In genomic region chr11:16923987-16924386, GRCh38 we compare ENCODE assay signal across 7 cellular contexts.
DNase-seq lines count a peak whose midpoint lies in the region; ATAC-seq and TF ChIP-seq lines count a peak whose summit lies in the region.

No MANE protein-coding gene starts in this region.

- H3K9me3 Mint-ChIP-seq in stimulated activated effector memory CD8-positive, alpha-beta T cell treated with anti-CD3 and anti-CD28 coated beads, Interleukin-12 subunit alpha, Interleukin-12 subunit beta, amount 100 ng/mL, for 72 hours: no peaks in the 10 kb centered on the region

- H3K36me3 Mint-ChIP-seq in stimulated activated effector memory CD8-positive, alpha-beta T cell treated with anti-CD3 and anti-CD28 coated beads, Interleukin-12 subunit alpha, Interleukin-12 subunit beta, amount 100 ng/mL, for 72 hours: no peaks in the 10 kb centered on the region

- TF ChIP-seq CTCF in epithelial cell of esophagus (IDR thresholded peaks at IDR 0.05; ENCODE audit: insufficient read depth, low read depth, low read length, missing control alignments): no peak

- DNase-seq in epithelial cell of esophagus (ENCODE audit: low read depth): no peak
- DNase-seq in stimulated activated effector memory CD8-positive, alpha-beta T cell treated with anti-CD3 and anti-CD28 coated beads, Interleukin-12 subunit alpha, Interleukin-12 subunit beta, amount 100 ng/mL, for 72 hours (ENCODE audit: low spot score in 2 of 2): no peak
- DNase-seq in kidney tubule cell (ENCODE audit: low spot score): no peak
- no peak for DNase-seq in NCI-H1048 (lab: John Stamatoyannopoulos, UW)
- DNase-seq in cerebellum (ENCODE audit: low spot score): no peak

- peak overlapping the region; percentile 74 for H3K4me3 Mint-ChIP-seq in stimulated activated effector memory CD8-positive, alpha-beta T cell treated with anti-CD3 and anti-CD28 coated beads, Interleukin-12 subunit alpha, Interleukin-12 subunit beta, amount 100 ng/mL, for 72 hours

- H3K4me3 ChIP-seq in epithelial cell of esophagus (ENCODE audit: low read length): peak overlapping the region; percentile 53

- H3K4me1 Mint-ChIP-seq in stimulated activated effector memory CD8-positive, alpha-beta T cell treated with anti-CD3 and anti-CD28 coated beads, Interleukin-12 subunit alpha, Interleukin-12 subunit beta, amount 100 ng/mL, for 72 hours: peaks cover 17% of the 10 kb centered on the region

- H3K27ac Mint-ChIP-seq in stimulated activated effector memory CD8-positive, alpha-beta T cell treated with anti-CD3 and anti-CD28 coated beads, Interleukin-12 subunit alpha, Interleukin-12 subunit beta, amount 100 ng/mL, for 72 hours: no peak overlapping the region

- ATAC-seq in GM21381 (IDR thresholded peaks at IDR 0.05; ENCODE audit: unreplicated experiment) (peak; percentile 29), HG03280 (IDR thresholded peaks at IDR 0.05; ENCODE audit: unreplicated experiment) (peak; percentile 43)
- no peak for ATAC-seq in stimulated activated effector memory CD8-positive, alpha-beta T cell treated with anti-CD3 and anti-CD28 coated beads, Interleukin-12 subunit alpha, Interleukin-12 subunit beta, amount 100 ng/mL, for 72 hours
